ENCODE assay signal across 8 cellular contexts in the genomic region with DNA sequence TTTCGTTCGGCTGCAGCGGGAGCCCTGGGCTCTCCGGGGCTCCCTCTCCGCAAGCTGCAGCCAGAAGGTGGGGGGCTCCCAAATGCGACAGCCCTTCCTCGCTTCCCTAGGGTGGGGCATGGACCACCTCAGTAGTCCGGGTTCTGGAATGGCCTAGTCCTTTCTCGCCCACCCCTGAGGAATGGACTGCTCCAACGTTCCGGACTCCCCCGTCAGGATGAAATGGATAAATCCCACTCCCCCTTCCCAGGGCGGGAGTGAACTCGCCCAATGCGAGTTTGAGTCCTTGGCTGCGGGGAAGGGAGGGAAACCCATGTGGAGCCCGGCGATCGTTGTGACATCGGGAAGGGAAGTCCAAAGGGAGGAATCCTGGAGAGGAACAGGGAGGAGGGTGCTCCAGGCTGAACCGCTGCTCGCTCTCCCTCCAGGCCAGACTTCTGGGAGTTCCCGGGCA. TPM values are rescaled to one million over a fixed set of nuclear protein-coding genes. Genes with fewer than 3 reads are reported as not detected.
DNase-seq lines count a peak whose midpoint lies in the region; ATAC-seq and TF ChIP-seq lines count a peak whose summit lies in the region.

No MANE protein-coding gene starts in this region.

- H3K4me2 ChIP-seq in skeletal muscle satellite cell (ENCODE audit: low read length), result peak overlapping the region; percentile 98

- DNase-seq in D341Med (ENCODE audit: low spot score) (peak; percentile 71), HuH-7 (ENCODE audit: low spot score) (peak; percentile 63), cerebellar cortex (ENCODE audit: low spot score) (peak; percentile 86), islet precursor cell (peak; percentile 85)

- ATAC-seq in GM18511 (IDR thresholded peaks at IDR 0.05; ENCODE audit: unreplicated experiment) (no peak), HG03432 (IDR thresholded peaks at IDR 0.05; ENCODE audit: unreplicated experiment) (no peak)

- H3K4me1 ChIP-seq in skeletal muscle satellite cell (ENCODE audit: control insufficient read depth, insufficient read depth, low read length), result peaks cover 21% of the 10 kb centered on the region

- H3K4me3 ChIP-seq in skeletal muscle satellite cell (ENCODE audit: low read length), result peak overlapping the region; percentile 87

- no peaks in the 10 kb centered on the region for H3K9me3 ChIP-seq in skeletal muscle satellite cell (replicated peaks; ENCODE audit: low read length)

- peak overlapping the region; percentile 84 for H3K9ac ChIP-seq in skeletal muscle satellite cell (ENCODE audit: low read depth, low read length)

- H3K36me3 ChIP-seq in skeletal muscle satellite cell (ENCODE audit: insufficient read depth, low read length), result no peaks in the 10 kb centered on the region

- no peaks in the 10 kb centered on the region for H3K27me3 ChIP-seq in skeletal muscle satellite cell (ENCODE audit: control insufficient read depth, insufficient read depth, low read length)

TF ChIP-seq in PFSK-1, 5 proteins besides CTCF, POLR2A, EP300 and RAD21:
- TF ChIP-seq POLR2AphosphoS5 (IDR thresholded peaks at IDR 0.05; ENCODE audit: low read depth, low read length) (peak; percentile 62), TAF1 (IDR thresholded peaks at IDR 0.05; ENCODE audit: borderline replicate concordance, insufficient read depth, low read length) (peak; percentile 18; the same call in 1 of the 2 replicates), FOXP2 (optimal IDR thresholded peaks at IDR 0.05; ENCODE audit: borderline replicate concordance, extremely low read depth, extremely low read length, insufficient read depth) (no peak), SIN3A (IDR thresholded peaks at IDR 0.05; ENCODE audit: borderline replicate concordance, insufficient read depth, low read length) (no peak)
- TF ChIP-seq, protein P1, sequence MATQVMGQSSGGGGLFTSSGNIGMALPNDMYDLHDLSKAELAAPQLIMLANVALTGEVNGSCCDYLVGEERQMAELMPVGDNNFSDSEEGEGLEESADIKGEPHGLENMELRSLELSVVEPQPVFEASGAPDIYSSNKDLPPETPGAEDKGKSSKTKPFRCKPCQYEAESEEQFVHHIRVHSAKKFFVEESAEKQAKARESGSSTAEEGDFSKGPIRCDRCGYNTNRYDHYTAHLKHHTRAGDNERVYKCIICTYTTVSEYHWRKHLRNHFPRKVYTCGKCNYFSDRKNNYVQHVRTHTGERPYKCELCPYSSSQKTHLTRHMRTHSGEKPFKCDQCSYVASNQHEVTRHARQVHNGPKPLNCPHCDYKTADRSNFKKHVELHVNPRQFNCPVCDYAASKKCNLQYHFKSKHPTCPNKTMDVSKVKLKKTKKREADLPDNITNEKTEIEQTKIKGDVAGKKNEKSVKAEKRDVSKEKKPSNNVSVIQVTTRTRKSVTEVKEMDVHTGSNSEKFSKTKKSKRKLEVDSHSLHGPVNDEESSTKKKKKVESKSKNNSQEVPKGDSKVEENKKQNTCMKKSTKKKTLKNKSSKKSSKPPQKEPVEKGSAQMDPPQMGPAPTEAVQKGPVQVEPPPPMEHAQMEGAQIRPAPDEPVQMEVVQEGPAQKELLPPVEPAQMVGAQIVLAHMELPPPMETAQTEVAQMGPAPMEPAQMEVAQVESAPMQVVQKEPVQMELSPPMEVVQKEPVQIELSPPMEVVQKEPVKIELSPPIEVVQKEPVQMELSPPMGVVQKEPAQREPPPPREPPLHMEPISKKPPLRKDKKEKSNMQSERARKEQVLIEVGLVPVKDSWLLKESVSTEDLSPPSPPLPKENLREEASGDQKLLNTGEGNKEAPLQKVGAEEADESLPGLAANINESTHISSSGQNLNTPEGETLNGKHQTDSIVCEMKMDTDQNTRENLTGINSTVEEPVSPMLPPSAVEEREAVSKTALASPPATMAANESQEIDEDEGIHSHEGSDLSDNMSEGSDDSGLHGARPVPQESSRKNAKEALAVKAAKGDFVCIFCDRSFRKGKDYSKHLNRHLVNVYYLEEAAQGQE (IDR thresholded peaks at IDR 0.05; ENCODE audit: insufficient read depth in 1 of 2, low read depth in 2 of 2, low read length in 2 of 2), result no peak

RNA-seq across cellular contexts. Expression of a gene that starts 5.5 kb away (rescaled TPM):
- not detected for polyA plus RNA-seq in PFSK-1 (2012; ENCODE audit: insufficient read length, low read depth)
- total RNA-seq in skeletal muscle satellite cell (2012; rRNA removed), result 2.2 TPM in 1 of 2 replicates, not detected in the other

RNA-seq across cellular contexts. Expression of a gene that starts 7.9 kb away (rescaled TPM):
- polyA plus RNA-seq in PFSK-1 (2012; ENCODE audit: insufficient read length, low read depth), result 9.7 TPM
- total RNA-seq in skeletal muscle satellite cell (2012; rRNA removed), result 15.5 and 18.5 TPM in 2 replicates

RNA-seq across cellular contexts. Expression of a gene that starts 30.3 kb away (rescaled TPM):
- polyA plus RNA-seq in PFSK-1 (2012; ENCODE audit: insufficient read length, low read depth), result 26.6 TPM
- total RNA-seq in skeletal muscle satellite cell (2012; rRNA removed), result 2.0 and 2.2 TPM in 2 replicates

RNA-seq across cellular contexts. Expression of a gene that starts 30.7 kb away (rescaled TPM):
- 1.9 TPM for polyA plus RNA-seq in PFSK-1 (2012; ENCODE audit: insufficient read length, low read depth)
- 0.25 and 1.3 TPM in 2 replicates for total RNA-seq in skeletal muscle satellite cell (2012; rRNA removed)

RNA-seq across cellular contexts. Expression of a gene that starts 35.5 kb away (rescaled TPM):
- 12.7 TPM for polyA plus RNA-seq in PFSK-1 (2012; ENCODE audit: insufficient read length, low read depth)
- 4.4 and 5.1 TPM in 2 replicates for total RNA-seq in skeletal muscle satellite cell (2012; rRNA removed)
